ENCODE assay signal across 9 cellular contexts in the genomic region with DNA sequence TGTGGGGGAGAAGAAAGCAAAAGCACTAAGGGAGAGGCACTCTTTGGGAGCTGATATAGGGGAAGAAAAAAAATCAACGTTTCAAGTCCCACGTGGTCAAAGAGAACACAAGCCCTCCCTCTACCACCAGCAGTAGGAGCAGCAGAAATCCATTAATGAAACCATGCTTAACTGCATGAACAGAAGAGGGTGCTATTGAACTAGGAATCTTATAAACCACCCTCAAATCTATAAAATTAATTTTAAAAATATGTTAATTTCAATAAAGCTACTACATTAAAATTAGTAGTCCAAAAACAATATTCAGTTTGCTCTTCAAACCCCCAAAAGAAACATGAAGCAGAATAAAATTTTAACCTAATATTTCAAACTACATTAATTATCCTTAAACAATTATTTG.
DNase-seq lines count a peak whose midpoint lies in the region; ATAC-seq, FAIRE-seq and TF ChIP-seq lines count a peak whose summit lies in the region.
"Had no signal": no experiment of that assay in that cellular context is flagged by ENCODE, and none has a peak within 500 bp of the region (broad histone marks: within the 10 kb centered on the region; RNA-seq: fewer than 3 reads in every experiment).

No MANE protein-coding gene starts in this region.

- no peak overlapping the region for H4K8ac ChIP-seq in H9 (replicated peaks; ENCODE audit: insufficient read length, low read depth, low read length)

- H3K79me1 ChIP-seq in H9 (ENCODE audit: insufficient read depth, low read depth, low read length, poor library complexity, severe bottlenecking), result no peaks in the 10 kb centered on the region

- H3K56ac ChIP-seq in H9 (ENCODE audit: insufficient read length, low read depth, low read length), result no peak overlapping the region

- no CpG with 5 or more reads among the region's 2 CpGs for WGBS in H9 (ENCODE audit: extremely low coverage, insufficient read length, low lambda C conversion rate)

- H4K20me1 ChIP-seq in H9 (ENCODE audit: control insufficient read depth, insufficient read depth, insufficient read length), result no peaks in the 10 kb centered on the region

- no peak overlapping the region for H2AFZ ChIP-seq in H9 (ENCODE audit: low read length)

- H3K23me2 ChIP-seq in H9 (ENCODE audit: insufficient read length, low read depth, low read length, poor library complexity, severe bottlenecking), result no peaks in the 10 kb centered on the region

- ATAC-seq in activated CD4-positive, alpha-beta T cell treated with anti-CD3 and anti-CD28 coated beads for 36 hours, result no peak
- no peak for ATAC-seq in GM21360 (IDR thresholded peaks at IDR 0.05; ENCODE audit: unreplicated experiment)
- no peak for ATAC-seq in effector memory CD8-positive, alpha-beta T cell (replicated peaks)

- no peaks in the 10 kb centered on the region; the same call in 1 of the 2 replicates for H3K27me3 ChIP-seq in H9 (ENCODE audit: insufficient read depth, low read length)

- POLR2A ChIA-PET in activated CD4-positive, alpha-beta T cell treated with anti-CD3 and anti-CD28 coated beads for 36 hours (lab: Charles Lee), result no interaction called here

- no peaks in the 10 kb centered on the region for H3K79me2 ChIP-seq in H9 (ENCODE audit: insufficient read depth, low read length)

- H3K27ac ChIP-seq in H9 (ENCODE audit: insufficient read length, low read depth, low read length), result no peak overlapping the region

- peaks cover 11% of the 10 kb centered on the region for H3K27me3 Mint-ChIP-seq in H9 (ENCODE audit: low read depth)
- peaks cover 5% of the 10 kb centered on the region for H3K27me3 Mint-ChIP-seq in activated CD4-positive, alpha-beta T cell treated with anti-CD3 and anti-CD28 coated beads for 36 hours
- peaks cover 11 to 18% of the 10 kb centered on the region in 2 donors for H3K27me3 Mint-ChIP-seq in effector memory CD8-positive, alpha-beta T cell

- intact Hi-C loops in activated CD4-positive, alpha-beta T cell treated with anti-CD3 and anti-CD28 coated beads for 36 hours (cut with DNase I, micrococcal nuclease), result loop anchor here (1.0 to 5.0 kb wide), 3 partner anchors 108 to 1017 kb away; no protein-coding TSS in a partner anchor

- H2BK20ac ChIP-seq in H9 (ENCODE audit: low read depth, low read length, poor library complexity, severe bottlenecking), result no peak overlapping the region

- H3K9me3 Mint-ChIP-seq in H9, result peaks cover 7 to 8% of the 10 kb centered on the region in 2 experiments; a peak in 2 of 5 replicates
- H3K9me3 Mint-ChIP-seq in activated CD4-positive, alpha-beta T cell treated with anti-CD3 and anti-CD28 coated beads for 36 hours (ENCODE audit: low read depth), result peaks cover 9% of the 10 kb centered on the region
- no peaks in the 10 kb centered on the region for H3K9me3 Mint-ChIP-seq in effector memory CD8-positive, alpha-beta T cell

- peaks cover 3% of the 10 kb centered on the region; the same call in 1 of the 2 replicates for H3K4me1 ChIP-seq in H9 (ENCODE audit: insufficient read depth, low read length)

- H2BK15ac ChIP-seq in H9 (ENCODE audit: low read depth, low read length), result no peak overlapping the region

- H3K14ac ChIP-seq in H9 (ENCODE audit: insufficient read depth, low read length), result no peak overlapping the region

- H3K23ac ChIP-seq in H9 (ENCODE audit: insufficient read length, low read depth, low read length), result no peak overlapping the region

- H3K27ac Mint-ChIP-seq in H9, result no peak overlapping the region
- no peak overlapping the region for H3K27ac Mint-ChIP-seq in activated CD4-positive, alpha-beta T cell treated with anti-CD3 and anti-CD28 coated beads for 36 hours
- no peak overlapping the region for H3K27ac Mint-ChIP-seq in effector memory CD8-positive, alpha-beta T cell

- H2AK5ac ChIP-seq in H9 (ENCODE audit: insufficient read length, low read length), result no peak overlapping the region

- H3K9me3 ChIP-seq in H9 (ENCODE audit: control insufficient read depth, low read depth, low read length), result no peaks in the 10 kb centered on the region

- H3K4me1 Mint-ChIP-seq in H9, result peaks cover 2 to 4% of the 10 kb centered on the region in 2 experiments; a peak in 2 of 4 replicates
- no peaks in the 10 kb centered on the region for H3K4me1 Mint-ChIP-seq in activated CD4-positive, alpha-beta T cell treated with anti-CD3 and anti-CD28 coated beads for 36 hours
- no peaks in the 10 kb centered on the region for H3K4me1 Mint-ChIP-seq in effector memory CD8-positive, alpha-beta T cell (ENCODE audit: low read depth in 2 of 2)

- no peak overlapping the region for H4K91ac ChIP-seq in H9 (ENCODE audit: insufficient read length, low read depth, low read length)

- no peak overlapping the region for H2BK5ac ChIP-seq in H9 (ENCODE audit: insufficient read length, low read length)

- H4K5ac ChIP-seq in H9 (ENCODE audit: insufficient read length, low read depth, low read length), result no peak overlapping the region

- CTCF ChIA-PET in activated CD4-positive, alpha-beta T cell treated with anti-CD3 and anti-CD28 coated beads for 36 hours (lab: Charles Lee), result interaction anchor here (0.9 to 1.8 kb wide), 4 partner anchors 16 to 456 kb away, joined by 3 to 7 read pairs (median 3); no protein-coding TSS in a partner anchor

- H3K18ac ChIP-seq in H9 (ENCODE audit: insufficient read length, low read depth, low read length), result no peak overlapping the region

- H3T11ph ChIP-seq in H9 (ENCODE audit: low read length), result no peak overlapping the region

- H2BK12ac ChIP-seq in H9 (ENCODE audit: insufficient read length, low read depth, low read length), result no peak overlapping the region

- peak; percentile 93 for FAIRE-seq in A204.1 (lab: Jason Lieb, UNC)
- FAIRE-seq: GM18507 had no signal

- H3K4me3 Mint-ChIP-seq in H9, result no peak overlapping the region
- H3K4me3 Mint-ChIP-seq in activated CD4-positive, alpha-beta T cell treated with anti-CD3 and anti-CD28 coated beads for 36 hours, result no peak overlapping the region
- H3K4me3 Mint-ChIP-seq in effector memory CD8-positive, alpha-beta T cell, result no peak overlapping the region

- H3K36me3 Mint-ChIP-seq in H9 (ENCODE audit: insufficient read depth in 1 of 3, low read depth in 3 of 3), result no peaks in the 10 kb centered on the region
- no peaks in the 10 kb centered on the region for H3K36me3 Mint-ChIP-seq in activated CD4-positive, alpha-beta T cell treated with anti-CD3 and anti-CD28 coated beads for 36 hours (ENCODE audit: low read depth)
- no peaks in the 10 kb centered on the region for H3K36me3 Mint-ChIP-seq in effector memory CD8-positive, alpha-beta T cell (ENCODE audit: insufficient read depth)

- TF ChIP-seq CTCF in H9 (conservative IDR thresholded peaks at IDR 0.05) (peak; percentile 76), fibroblast of pulmonary artery (IDR thresholded peaks at IDR 0.05; ENCODE audit: low read length, missing control alignments) (no peak)

- no peak overlapping the region for H3K9ac ChIP-seq in H9 (ENCODE audit: extremely low read depth, insufficient read length, low read length)

- DNase-seq in H9 (no peak), NCI-H82 treated with DMSO at 0.1 percent for 48 hours (lab: John Stamatoyannopoulos, UW; ENCODE audit: unreplicated experiment) (peak; percentile 18), fibroblast of pulmonary artery (ENCODE audit: low read depth) (peak; percentile 20)
- no peak for DNase-seq in activated CD4-positive, alpha-beta T cell treated with anti-CD3 and anti-CD28 coated beads for 36 hours
- DNase-seq in activated effector memory CD4-positive, alpha-beta T cell treated with anti-CD3 and anti-CD28 coated beads, Interleukin-2, amount 50 U/mL, for 16 hours, result no peak
- DNase-seq in effector memory CD8-positive, alpha-beta T cell, result no peak

- no peak overlapping the region for H2BK120ac ChIP-seq in H9 (ENCODE audit: low read depth, low read length, poor library complexity, severe bottlenecking)

- no peak overlapping the region for H3K4me2 ChIP-seq in H9 (ENCODE audit: insufficient read depth, insufficient read length, low read length)

- no peak overlapping the region for H3K4me3 ChIP-seq in fibroblast of pulmonary artery (replicated peaks; ENCODE audit: low read depth, low read length)

- H3K4ac ChIP-seq in H9 (ENCODE audit: low read depth, low read length), result no peak overlapping the region

Comparison
In these comparisons a context has a peak if more than half of its experiments do, and no peak if none do; other contexts are left out.
1. DNase-seq: peak in NCI-H82 treated with DMSO at 0.1 percent for 48 hours (single experiment) and fibroblast of pulmonary artery (single experiment); none in H9 (single experiment), activated CD4-positive, alpha-beta T cell treated with anti-CD3 and anti-CD28 coated beads for 36 hours (single experiment), activated effector memory CD4-positive, alpha-beta T cell treated with anti-CD3 and anti-CD28 coated beads, Interleukin-2, amount 50 U/mL, for 16 hours (single experiment) and effector memory CD8-positive, alpha-beta T cell (0 of 3).